ENCODE assay signal across 15 cellular contexts in genomic region chr4:24598025-24598424, GRCh38. TPM values are rescaled to one million over a fixed set of nuclear protein-coding genes. Genes with fewer than 3 reads are reported as not detected.
DNase-seq lines count a peak whose midpoint lies in the region; ATAC-seq and TF ChIP-seq lines count a peak whose summit lies in the region.
"Had no signal": no experiment of that assay in that cellular context is flagged by ENCODE, and none has a peak within 500 bp of the region (broad histone marks: within the 10 kb centered on the region; RNA-seq: fewer than 3 reads in every experiment).

No MANE protein-coding gene starts in this region.

- no TSS peak for BruUV-seq in mammary epithelial cell (replicated peaks; lab: Mats Ljungman, UMichigan)

- in situ Hi-C loops in mammary epithelial cell (cut with MboI; ENCODE audit: low sequenced_read_pairs in 2 of 2), result no loop called here
- in situ Hi-C loops in transverse colon (cut with MboI; ENCODE audit: low pct_ligation_motif_present in 1 of 4, low pct_unique_long_range_greater_than_20kb in 1 of 4, low sequenced_read_pairs in 3 of 4), result loop anchor here in 1 of 4 donors (25.0 kb wide), 1 partner anchor 89 kb away; no protein-coding TSS in a partner anchor

- H3K27me3 ChIP-seq in mammary epithelial cell (ENCODE audit: insufficient read depth, low read length), result no peaks in the 10 kb centered on the region
- H3K27me3 ChIP-seq in transverse colon, result no peaks in the 10 kb centered on the region
- no peaks in the 10 kb centered on the region for H3K27me3 ChIP-seq in MM.1S (replicated peaks; ENCODE audit: insufficient read depth, low read length)

- H3F3A ChIP-seq in MM.1S (ENCODE audit: insufficient read depth, low read length), result no peaks in the 10 kb centered on the region

- H3K4me2 ChIP-seq in mammary epithelial cell (ENCODE audit: insufficient read depth, low read depth, low read length) (peak overlapping the region; percentile 43), MM.1S (ENCODE audit: low read depth, low read length) (no peak overlapping the region)

- H3K4me3 ChIP-seq in mammary epithelial cell (replicated peaks in 1 of 3; ENCODE audit: insufficient read depth in 1 of 3, low read depth in 2 of 3, low read length in 3 of 3) (no peak overlapping the region), transverse colon (no peak overlapping the region), MM.1S (ENCODE audit: low read length) (no peak overlapping the region)
- H3K4me3 ChIP-seq: GM23248 had no signal

- peak; percentile 97 for DNase-seq in mammary epithelial cell
- DNase-seq in left kidney (ENCODE audit: low read depth, low spot score), result peak; percentile 80
- peak; percentile 83 for DNase-seq in transverse colon
- no peak for DNase-seq in anterior cingulate cortex (lab: John Stamatoyannopoulos, UW)
- DNase-seq in MM.1S, result no peak
- DNase-seq: activated CD4-positive, CD25-positive, alpha-beta regulatory T cell; activated naive CD8-positive, alpha-beta T cell treated with anti-CD3 and anti-CD28 coated beads, Interleukin-2, amount 50 U/mL, for 24 hours; GDM1; GM23248; NCI-H2107; retina; SW 1271 had no signal

- H3K9me2 ChIP-seq in MM.1S (replicated peaks; ENCODE audit: insufficient read depth, low read length), result no peaks in the 10 kb centered on the region

- TF ChIP-seq EP300 in Ishikawa (IDR thresholded peaks at IDR 0.05; ENCODE audit: borderline replicate concordance), result peak; percentile 28; the same call in 1 of the 2 replicates
- no peak for TF ChIP-seq EP300 in transverse colon (IDR thresholded peaks at IDR 0.05; ENCODE audit: low read depth)

- no peak for TF ChIP-seq POLR2A in transverse colon (IDR thresholded peaks at IDR 0.05)

- H3K27ac ChIP-seq in mammary epithelial cell (ENCODE audit: insufficient read depth, low read depth, low read length) (peak overlapping the region; percentile 98), transverse colon (peak overlapping the region; percentile 84 to 89 (median 86)), MM.1S (ENCODE audit: low read length) (no peak overlapping the region)
- H3K27ac ChIP-seq: GM23248 had no signal

- H3K9ac ChIP-seq in mammary epithelial cell (ENCODE audit: insufficient read depth, low read length) (peak overlapping the region; percentile 71), MM.1S (ENCODE audit: low read length) (no peak overlapping the region)
- H3K9ac ChIP-seq: GM23248 had no signal

- no peak for TF ChIP-seq RAD21 in Ishikawa (IDR thresholded peaks at IDR 0.05; ENCODE audit: low read depth)

- 24% methylated on average over 7 of the region's 8 CpGs for WGBS in mammary epithelial cell (ENCODE audit: low coverage, missing lambda C conversion rate)
- 36 to 50% methylated on average over 6 to 8 of the region's 8 CpGs for WGBS in transverse colon (ENCODE audit: low coverage in 1 of 2), 2 donors

- dilution Hi-C loops in mammary epithelial cell (cut with HindIII; ENCODE audit: low sequenced_read_pairs), result no loop called here

- intact Hi-C loops in mammary epithelial cell (cut with micrococcal nuclease), result loop anchor here (1.0 kb wide), 1 partner anchor 14 kb away; the partner anchor contains the start of gene DHX15
- intact Hi-C loops in transverse colon (cut with DNase I; ENCODE audit: low total_unique reads), result no loop called here

- H2AFZ ChIP-seq in mammary epithelial cell (ENCODE audit: low read depth, low read length), result peak overlapping the region; percentile 62
- H2AFZ ChIP-seq in MM.1S (ENCODE audit: low read length), result no peak overlapping the region
- H2AFZ ChIP-seq: GM23248 had no signal

- H3K36me3 ChIP-seq in mammary epithelial cell (ENCODE audit: insufficient read depth, low read length), result no peaks in the 10 kb centered on the region
- H3K36me3 ChIP-seq in transverse colon, result no peaks in the 10 kb centered on the region
- no peaks in the 10 kb centered on the region for H3K36me3 ChIP-seq in MM.1S (replicated peaks; ENCODE audit: insufficient read depth, low read length)

- ATAC-seq in HG03025 (IDR thresholded peaks at IDR 0.05; ENCODE audit: low FRiP score, unreplicated experiment) (no peak), GM18907 (IDR thresholded peaks at IDR 0.05; ENCODE audit: unreplicated experiment) (no peak)
- ATAC-seq: activated naive CD8-positive, alpha-beta T cell treated with anti-CD3 and anti-CD28 coated beads, Interleukin-2, amount 50 U/mL, for 24 hours had no signal

- H4K20me1 ChIP-seq in mammary epithelial cell (ENCODE audit: insufficient read depth, low read length) (no peaks in the 10 kb centered on the region), MM.1S (ENCODE audit: insufficient read depth, low read length) (no peaks in the 10 kb centered on the region)

- H3K9me3 ChIP-seq in mammary epithelial cell (replicated peaks; ENCODE audit: insufficient read depth, low read length) (no peaks in the 10 kb centered on the region), transverse colon (no peaks in the 10 kb centered on the region), MM.1S (replicated peaks; ENCODE audit: insufficient read depth, low read length) (no peaks in the 10 kb centered on the region)

- H3K4me1 ChIP-seq in mammary epithelial cell (ENCODE audit: insufficient read depth, low read length), result peaks cover 34% of the 10 kb centered on the region
- peaks cover 3 to 29% (median 14%) of the 10 kb centered on the region in 4 donors for H3K4me1 ChIP-seq in transverse colon
- peaks cover 7% of the 10 kb centered on the region for H3K4me1 ChIP-seq in MM.1S (ENCODE audit: low read length)

- H3K79me2 ChIP-seq in mammary epithelial cell (ENCODE audit: insufficient read depth, low read length) (no peaks in the 10 kb centered on the region), MM.1S (ENCODE audit: low read length) (no peaks in the 10 kb centered on the region)

- CTCF ChIA-PET in mammary epithelial cell (lab: Charles Lee; ENCODE audit: low non-redundant PET), result no interaction called here

- TF ChIP-seq CTCF in mammary epithelial cell (conservative IDR thresholded peaks at IDR 0.05 in 1 of 2, IDR thresholded peaks at IDR 0.05 in 1 of 2; ENCODE audit: extremely low read depth in 1 of 2, insufficient read depth in 1 of 2, low read depth in 1 of 2, low read length in 2 of 2) (no peak), transverse colon (IDR thresholded peaks at IDR 0.05) (no peak), MM.1S (IDR thresholded peaks at IDR 0.05; ENCODE audit: low read length) (no peak)

TF ChIP-seq in Ishikawa, 13 proteins besides CTCF, POLR2A, EP300 and RAD21:
- TF ChIP-seq TAF1 (IDR thresholded peaks at IDR 0.05; ENCODE audit: low read depth) (no peak), YY1 (IDR thresholded peaks at IDR 0.05; ENCODE audit: low read depth) (no peak), TCF12 (IDR thresholded peaks at IDR 0.05; ENCODE audit: low read depth) (0 out of 2 replicates have a peak, but pooled peaks have one; percentile 22)

RNA-seq across cellular contexts. Expression of gene DHX15, which starts 13.7 kb away (rescaled TPM):
- total RNA-seq in mammary epithelial cell (100 to 1,000 TPM; 113 to 135 TPM), transverse colon (100 to 1,000 TPM; 118 to 203 (median 170) TPM)
- polyA plus RNA-seq in mammary epithelial cell, result 102 TPM
- polyA minus RNA-seq in mammary epithelial cell, result 84.2 TPM

Comparison
In these comparisons a context has a peak if more than half of its experiments do, and no peak if none do; other contexts are left out.
1. DNase-seq: peak in mammary epithelial cell (single experiment), left kidney (single experiment) and transverse colon (single experiment); none in anterior cingulate cortex (0 of 58) and MM.1S (single experiment).